ENCODE assay signal across 8 cellular contexts in the genomic region with DNA sequence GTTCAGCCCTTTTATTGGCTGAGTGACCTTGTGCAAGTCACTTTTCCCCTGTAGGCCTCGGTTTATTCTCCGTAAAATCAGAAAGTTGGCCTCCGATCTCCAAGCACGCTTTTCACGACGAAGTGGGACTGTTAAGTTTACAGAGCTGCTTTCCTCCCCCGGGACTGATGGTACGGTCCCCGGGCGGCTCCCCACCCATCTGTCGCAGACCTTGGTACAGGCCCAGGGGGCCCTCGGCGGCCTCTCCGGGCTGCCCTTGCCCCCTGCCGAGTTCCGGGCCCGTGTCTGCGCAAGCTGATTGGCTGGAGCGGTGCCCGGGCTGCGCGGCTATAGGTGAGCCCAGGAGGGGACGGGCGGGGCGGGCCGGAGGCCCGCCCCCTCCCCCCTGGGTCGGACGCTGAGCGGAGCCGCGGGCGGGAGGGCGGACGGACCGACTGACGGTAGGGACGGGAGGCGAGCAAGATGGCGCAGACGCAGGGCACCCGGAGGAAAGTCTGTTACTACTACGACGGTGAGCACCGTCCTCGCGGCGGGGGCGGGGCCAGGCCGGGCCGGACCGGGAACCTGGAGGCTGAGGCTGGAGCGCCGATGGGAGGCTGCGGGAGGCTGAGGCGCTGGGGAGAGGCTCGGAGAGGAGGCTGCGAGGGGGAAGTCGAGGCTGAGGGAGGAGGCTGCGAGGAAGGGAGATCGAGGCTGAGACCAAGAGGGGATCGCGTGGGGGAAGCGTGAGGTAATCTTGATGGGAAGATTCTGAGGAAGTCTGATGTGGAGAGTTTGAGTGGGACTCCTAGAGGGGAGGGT. TPM values are rescaled to one million over a fixed set of nuclear protein-coding genes. Genes with fewer than 3 reads are reported as not detected.
DNase-seq lines count a peak whose midpoint lies in the region; ATAC-seq, FAIRE-seq and TF ChIP-seq lines count a peak whose summit lies in the region.

A gene (plus strand): TSS at position 376 of the 801 bp plus-strand sequence. CDS start 87 bp downstream, at position 463.

- WGBS in trophoblast cell (ENCODE audit: extremely low coverage, insufficient coverage, insufficient read length), result no CpG with 5 or more reads among the region's 64 CpGs
- 0 to 1% methylated on average over 35 to 61 of the region's 64 CpGs for WGBS in tibial nerve, 2 donors

- H2AK5ac ChIP-seq in trophoblast cell (ENCODE audit: low read length), result peak within 1 kb of the TSS; percentile 22

- peak within 1 kb of the TSS; percentile 98 for H3K18ac ChIP-seq in trophoblast cell (ENCODE audit: low read length)

- peak within 1 kb of the TSS; percentile 84 for H2BK120ac ChIP-seq in trophoblast cell (ENCODE audit: insufficient read depth, low read length, poor library complexity)

- intact Hi-C loops in cardiac septum (cut with DNase I), result loop anchor here (2.0 kb wide), 1 partner anchor 41 kb away; a partner anchor contains a TSS

- peak within 1 kb of the TSS; percentile 58 for H2BK5ac ChIP-seq in trophoblast cell (ENCODE audit: low read depth, low read length, poor library complexity)

- H3K4me3 ChIP-seq in adipocyte (ENCODE audit: low read length) (peak within 1 kb of the TSS; percentile 90), trophoblast cell (ENCODE audit: low read depth, low read length) (peak within 1 kb of the TSS; percentile 97), tibial nerve (peak within 1 kb of the TSS; percentile 68 to 93 (median 82))

- peak within 1 kb of the TSS; percentile 90 for H3K9ac ChIP-seq in adipocyte (ENCODE audit: low read length)
- H3K9ac ChIP-seq in trophoblast cell (ENCODE audit: low read length), result peak within 1 kb of the TSS; percentile 68

- ATAC-seq in HG02840 (IDR thresholded peaks at IDR 0.05; ENCODE audit: low FRiP score, unreplicated experiment), result peak; percentile 96

- TF ChIP-seq CTCF in tibial nerve (IDR thresholded peaks at IDR 0.05), result peak in 1 of 5 experiments; percentile 19

- H3K27ac ChIP-seq in trophoblast cell (ENCODE audit: low read depth, low read length), result peak within 1 kb of the TSS; percentile 19
- peak within 1 kb of the TSS; percentile 69 to 87 (median 84) for H3K27ac ChIP-seq in tibial nerve

- H3K79me2 ChIP-seq in trophoblast cell (ENCODE audit: control insufficient read depth, insufficient read depth, low read length, poor library complexity), result peaks cover 11% of the 10 kb centered on the region

- peak within 1 kb of the TSS; percentile 87 for H4K12ac ChIP-seq in trophoblast cell (ENCODE audit: low read depth, low read length)

- peak within 1 kb of the TSS; percentile 75 for H3K4ac ChIP-seq in trophoblast cell (ENCODE audit: low read depth, low read length)

- H3K9me3 ChIP-seq in adipocyte (ENCODE audit: control insufficient read depth, low read length) (no peaks in the 10 kb centered on the region), trophoblast cell (ENCODE audit: insufficient read depth, low read depth, low read length) (no peaks in the 10 kb centered on the region), tibial nerve (no peaks in the 10 kb centered on the region)

- H4K91ac ChIP-seq in trophoblast cell (ENCODE audit: low read depth, low read length), result peak within 1 kb of the TSS; percentile 78

- TF ChIP-seq POLR2A in GM12892 (IDR thresholded peaks at IDR 0.05; ENCODE audit: low read depth, low read length) (peak; percentile 84), tibial nerve (IDR thresholded peaks at IDR 0.05) (peak in 1 of 2 donors; percentile 43)

- peak; percentile 98 for DNase-seq in GM12892 (ENCODE audit: insufficient read length)
- peak; percentile 78 for DNase-seq in NCI-H1436 treated with DMSO at 0.1 percent for 48 hours (lab: John Stamatoyannopoulos, UW)
- DNase-seq in T follicular helper cell (ENCODE audit: low read depth), result peak; percentile 93
- peak; percentile 93 for DNase-seq in adipocyte (ENCODE audit: low read depth)
- peak; percentile 98 for DNase-seq in cardiac septum (ENCODE audit: low spot score)
- DNase-seq in trophoblast cell, result peak; percentile 95 to 97
- DNase-seq in tibial nerve (ENCODE audit: low spot score in 2 of 2), result peak; percentile 82 to 86

- peak within 1 kb of the TSS; percentile 86 for H4K8ac ChIP-seq in trophoblast cell (ENCODE audit: low read depth, low read length)

- peak within 1 kb of the TSS; percentile 69 for H3K4me2 ChIP-seq in trophoblast cell (ENCODE audit: low read length)

- TF ChIP-seq EP300 in tibial nerve (IDR thresholded peaks at IDR 0.05), result peak in 1 of 2 donors; percentile 73

- H3K14ac ChIP-seq in trophoblast cell (ENCODE audit: low read length), result peak within 1 kb of the TSS; percentile 82

- FAIRE-seq in GM12892 (lab: Jason Lieb, UNC), result peak; percentile 93

- H2BK12ac ChIP-seq in trophoblast cell (ENCODE audit: low read length), result no peak within 1 kb of the TSS

- H3K79me1 ChIP-seq in trophoblast cell (ENCODE audit: low read length), result peaks cover 7% of the 10 kb centered on the region

- H3K36me3 ChIP-seq in adipocyte (ENCODE audit: control insufficient read depth, insufficient read depth, low read length, severe bottlenecking) (no peaks in the 10 kb centered on the region), trophoblast cell (ENCODE audit: control insufficient read depth in 1 of 2, insufficient read depth in 2 of 2, low read length in 2 of 2) (no peaks in the 10 kb centered on the region), tibial nerve (no peaks in the 10 kb centered on the region)

- H3K27me3 ChIP-seq in adipocyte (replicated peaks; ENCODE audit: control insufficient read depth, insufficient read depth, low read length) (no peaks in the 10 kb centered on the region), trophoblast cell (ENCODE audit: insufficient read depth, low read length) (no peaks in the 10 kb centered on the region), tibial nerve (no peaks in the 10 kb centered on the region)

- H3K4me1 ChIP-seq in adipocyte (ENCODE audit: control insufficient read depth, insufficient read depth, low read length), result peaks cover 7% of the 10 kb centered on the region
- peaks cover 3 to 4% of the 10 kb centered on the region in 2 experiments for H3K4me1 ChIP-seq in trophoblast cell (ENCODE audit: control insufficient read depth in 1 of 2, insufficient read depth in 2 of 2, low read length in 2 of 2)
- peaks cover 0 to 11% (median 4%) of the 10 kb centered on the region in 4 donors for H3K4me1 ChIP-seq in tibial nerve

- no peak within 1 kb of the TSS for H3K23ac ChIP-seq in trophoblast cell (ENCODE audit: low read length)

- H2AFZ ChIP-seq in trophoblast cell (ENCODE audit: insufficient read depth, low read length, poor library complexity), result peak within 1 kb of the TSS; percentile 96

RNA-seq across cellular contexts. Expression of the gene that starts here (rescaled TPM):
- 155 TPM for polyA plus RNA-seq in GM12892 (2012; ENCODE audit: missing spikeins)
- 29.9 TPM for total RNA-seq in cardiac septum
- polyA plus RNA-seq in trophoblast cell (2013), result 58.2 and 60.3 TPM in 2 replicates
- total RNA-seq in tibial nerve, result 10 to 100 TPM; 40.4 to 51.6 (median 47.1) TPM

Comparison
In these comparisons a context has a peak if more than half of its experiments do, and no peak if none do; other contexts are left out.
1. Peak in every context shown above with its lines: DNase-seq, ATAC-seq, H3K4me3 ChIP-seq and H3K27ac ChIP-seq.